Comparison of ENCODE assay signal across 8 cellular contexts in the genomic region with DNA sequence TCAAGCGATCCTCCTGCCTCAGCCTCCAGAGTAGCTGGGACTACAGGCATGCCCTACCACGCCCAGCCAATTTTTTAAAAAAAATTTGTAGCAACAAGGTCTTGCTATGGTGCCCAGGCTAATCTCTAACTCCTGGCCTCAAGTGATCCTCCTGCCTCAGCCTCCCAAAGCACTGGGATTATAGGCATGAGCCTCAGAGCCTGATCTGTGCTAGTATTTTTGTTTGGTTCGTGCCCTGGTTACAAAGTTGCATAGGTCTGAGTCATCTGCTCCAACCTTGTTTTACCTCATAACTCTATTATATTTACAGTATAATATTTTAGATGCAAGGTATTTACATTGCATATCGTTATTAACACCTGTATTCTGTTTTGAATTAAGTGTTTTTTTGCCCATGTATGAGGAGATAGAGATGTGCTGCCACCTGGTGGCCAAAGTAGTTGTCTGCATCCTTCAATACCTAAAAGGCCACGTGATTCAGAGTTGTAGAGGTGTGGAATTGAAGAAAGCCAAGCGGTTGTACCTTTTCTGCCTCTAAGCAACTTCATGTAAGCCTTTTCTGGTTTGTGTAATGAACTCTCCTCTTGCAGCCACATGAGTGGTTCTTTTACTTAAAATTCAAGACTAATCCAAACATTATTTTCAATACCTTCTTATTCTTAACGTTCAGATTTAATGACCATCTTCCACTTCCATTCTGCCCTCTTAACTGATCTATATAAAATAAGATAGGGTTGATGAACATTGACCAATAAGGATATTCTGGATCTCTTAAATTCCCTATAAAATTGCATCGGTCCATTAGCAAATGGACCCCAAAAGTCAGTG. TPM values are rescaled to one million over a fixed set of nuclear protein-coding genes. Genes with fewer than 3 reads are reported as not detected.
A peak's percentile ranks its signal among the peaks of the same experiment; 100 is the strongest.
DNase-seq lines count a peak whose midpoint lies in the region; ATAC-seq and TF ChIP-seq lines count a peak whose summit lies in the region.

No MANE protein-coding gene starts in this region.

- POLR2A ChIA-PET in RWPE1 (lab: Yijun Ruan, JAX; ENCODE audit: low non-redundant PET), result no interaction called here

- no peak overlapping the region for H3K4me3 ChIP-seq in LNCaP clone FGC (ENCODE audit: low read depth, low read length)
- H3K4me3 ChIP-seq in fibroblast of villous mesenchyme (ENCODE audit: low read depth, low read length), result no peak overlapping the region
- no peak overlapping the region for H3K4me3 ChIP-seq in ovary
- H3K4me3 ChIP-seq in tibial nerve, result no peak overlapping the region

- TF ChIP-seq EP300 in ovary (IDR thresholded peaks at IDR 0.05) (no peak), tibial nerve (IDR thresholded peaks at IDR 0.05) (peak in 1 of 2 donors; percentile 16)

- WGBS in ovary, 3 donors, result 55 to 63% (median 62%) methylated on average over 8 of the region's 8 CpGs
- 61% methylated on average over 8 of the region's 8 CpGs for whole genome bisulfite sequencing in tibial nerve, 2 donors

- intact Hi-C loops in ovary (cut with DNase I), result loop anchor here in 2 of 4 donors (10.0 kb wide), 2 partner anchors 164 to 294 kb away; no protein-coding TSS in a partner anchor

- DNase-seq in COR-L47 (lab: John Stamatoyannopoulos, UW) (peak; percentile 84), LNCaP clone FGC (ENCODE audit: low read depth) (peak; percentile 61), RWPE1 (ENCODE audit: low spot score) (peak; percentile 51), fibroblast of villous mesenchyme (ENCODE audit: low read depth) (peak; percentile 75), ovary (peak; percentile 51 to 79 (median 76)), tibial nerve (ENCODE audit: low spot score in 2 of 2) (peak; percentile 62 to 77)
- peak; percentile 56 to 57 for DNase-seq in activated T-helper 1 cell treated with anti-CD3 and anti-CD28 coated beads, Interleukin-2, amount 50 U/mL, for 16 hours (ENCODE audit: low read depth in 1 of 2, low spot score in 1 of 2)

- no peak overlapping the region for H3K27ac ChIP-seq in RWPE1
- no peak overlapping the region for H3K27ac ChIP-seq in ovary
- H3K27ac ChIP-seq in tibial nerve, result no peak overlapping the region

- H3K4me1 ChIP-seq in ovary (ENCODE audit: insufficient read depth) (no peaks in the 10 kb centered on the region), tibial nerve (peaks cover 0 to 11% (median 0%) of the 10 kb centered on the region in 4 donors)

- no peaks in the 10 kb centered on the region for H3K36me3 ChIP-seq in ovary
- peaks cover 0 to 15% (median 0%) of the 10 kb centered on the region in 3 donors for H3K36me3 ChIP-seq in tibial nerve

- no peak for TF ChIP-seq POLR2A in ovary (IDR thresholded peaks at IDR 0.05)
- TF ChIP-seq POLR2A in tibial nerve (IDR thresholded peaks at IDR 0.05), result no peak

- no peaks in the 10 kb centered on the region for H3K27me3 ChIP-seq in ovary
- H3K27me3 ChIP-seq in tibial nerve, result no peaks in the 10 kb centered on the region

- ATAC-seq in GM21515 (IDR thresholded peaks at IDR 0.05; ENCODE audit: unreplicated experiment), result peak; percentile 73

- H3K9me3 ChIP-seq in ovary, result no peaks in the 10 kb centered on the region
- H3K9me3 ChIP-seq in tibial nerve, result no peaks in the 10 kb centered on the region

- TF ChIP-seq CTCF in LNCaP clone FGC (IDR thresholded peaks at IDR 0.05; ENCODE audit: control insufficient read depth, extremely low read depth, insufficient read depth) (peak; percentile 85), RWPE1 (conservative IDR thresholded peaks at IDR 0.05; ENCODE audit: low read depth) (peak; percentile 85), fibroblast of villous mesenchyme (IDR thresholded peaks at IDR 0.05; ENCODE audit: insufficient read depth, low read depth, low read length) (peak; percentile 82), ovary (IDR thresholded peaks at IDR 0.05) (peak; percentile 85 to 90 (median 87)), tibial nerve (IDR thresholded peaks at IDR 0.05) (peak; percentile 85 to 90 (median 87))

- CTCF ChIA-PET in RWPE1 (lab: Yijun Ruan, JAX), result interaction anchor here (0.7 to 0.8 kb wide), 2 partner anchors 154 to 251 kb away, joined by 3 read pairs; no protein-coding TSS in a partner anchor

RNA-seq across cellular contexts. Expression of a gene that starts 19.9 kb away (rescaled TPM):
- total RNA-seq in fibroblast of villous mesenchyme (6.4 and 20.3 TPM in 2 replicates), ovary (1 to 10 TPM in 6 of 7 donors, not detected in 1; 1.1 to 4.5 (median 1.9) TPM), tibial nerve (1 to 10 TPM in 1 of 4 donors, under 1 TPM in 3; 0.30 to 1.5 (median 0.81) TPM)
- polyA plus RNA-seq in ovary, result 1 to 10 TPM; 1.8 to 8.1 TPM
